In the genomic region with DNA sequence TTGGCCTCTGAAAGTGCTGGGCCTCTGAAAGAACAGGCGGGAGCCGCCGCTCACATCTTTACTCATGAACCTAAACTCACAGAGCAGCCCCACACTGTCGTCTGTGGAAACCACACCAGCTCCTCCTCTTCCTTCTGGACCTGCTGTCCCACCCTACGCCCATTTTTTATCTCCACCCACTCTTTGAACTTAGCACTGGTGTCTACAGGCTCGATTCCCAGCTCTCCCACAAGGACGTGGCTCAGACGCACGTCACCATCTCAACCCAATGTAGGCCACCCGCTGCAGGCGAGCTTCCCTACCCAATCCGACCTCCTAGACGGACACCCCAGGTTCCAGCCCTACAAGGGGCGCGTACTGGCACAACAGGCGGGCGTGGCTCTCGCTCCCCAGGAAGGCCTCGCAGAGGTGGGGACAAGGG, we compare ENCODE assay signal across 14 cellular contexts.
A peak's percentile ranks its signal among the peaks of the same experiment; 100 is the strongest.
DNase-seq lines count a peak whose midpoint lies in the region; ATAC-seq and TF ChIP-seq lines count a peak whose summit lies in the region.
"Had no signal": no experiment of that assay in that cellular context is flagged by ENCODE, and none has a peak within 500 bp of the region (broad histone marks: within the 10 kb centered on the region; RNA-seq: fewer than 3 reads in every experiment).

No MANE protein-coding gene starts in this region.

- H3K4me3 ChIP-seq in cardiac muscle cell (no peak overlapping the region), esophagus squamous epithelium (peak overlapping the region in 1 of 4 donors; percentile 23), neuronal stem cell (ENCODE audit: low read length in 2 of 2) (no peak overlapping the region), vagina (peak overlapping the region; percentile 2 to 29)
- H3K4me3 ChIP-seq: PC-9 had no signal

- H3K9me3 ChIP-seq in cardiac muscle cell (ENCODE audit: low read depth) (no peaks in the 10 kb centered on the region), esophagus squamous epithelium (no peaks in the 10 kb centered on the region), neuronal stem cell (replicated peaks in 1 of 2; ENCODE audit: control insufficient read depth in 2 of 2, insufficient read depth in 1 of 2, low read depth in 1 of 2, low read length in 2 of 2) (peaks cover 11 to 35% of the 10 kb centered on the region in 2 donors), vagina (no peaks in the 10 kb centered on the region)

- H2AFZ ChIP-seq in neuronal stem cell (ENCODE audit: low read length): no peak overlapping the region
- H2AFZ ChIP-seq: PC-9 had no signal

- DNase-seq in cardiac muscle cell (ENCODE audit: low read depth in 1 of 2, low spot score in 1 of 2): no peak
- no peak for DNase-seq in Right ventricle myocardium superior
- no peak for DNase-seq in esophagus squamous epithelium (lab: John Stamatoyannopoulos, UW)
- no peak for DNase-seq in neuronal stem cell (ENCODE audit: low spot score)
- no peak for DNase-seq in vagina (ENCODE audit: extremely low spot score in 2 of 2)
- DNase-seq in foreskin keratinocyte: no peak
- DNase-seq: 8988T; activated CD4-positive, alpha-beta memory T cell treated with anti-CD3 and anti-CD28 coated beads for 36 hours; activated gamma-delta T cell; PC-9; retina; substantia nigra had no signal

- H3K27ac ChIP-seq in cardiac muscle cell: peak overlapping the region; percentile 97
- H3K27ac ChIP-seq in esophagus squamous epithelium: peak overlapping the region; percentile 31 to 80 (median 76)
- H3K27ac ChIP-seq in neuronal stem cell (replicated peaks; ENCODE audit: low read length): no peak overlapping the region
- peak overlapping the region; percentile 83 for H3K27ac ChIP-seq in vagina
- no peak overlapping the region for H3K27ac ChIP-seq in foreskin keratinocyte
- H3K27ac ChIP-seq: PC-9 had no signal

- H2BK15ac ChIP-seq in neuronal stem cell (ENCODE audit: low read length): peak overlapping the region; percentile 95

- H3K27me3 ChIP-seq in cardiac muscle cell (no peaks in the 10 kb centered on the region), esophagus squamous epithelium (no peaks in the 10 kb centered on the region), neuronal stem cell (ENCODE audit: control insufficient read depth in 3 of 3, insufficient read depth in 3 of 3, low read depth in 1 of 3, low read length in 3 of 3) (no peaks in the 10 kb centered on the region), vagina (no peaks in the 10 kb centered on the region), foreskin keratinocyte (no peaks in the 10 kb centered on the region)

- H3K79me1 ChIP-seq in neuronal stem cell (ENCODE audit: low read depth, low read length): peaks cover 15% of the 10 kb centered on the region

- H3K23ac ChIP-seq in neuronal stem cell (ENCODE audit: low read depth, low read length, poor library complexity): peak overlapping the region; percentile 43

- no peak overlapping the region for H3K14ac ChIP-seq in neuronal stem cell (ENCODE audit: low read length)

- no peak overlapping the region for H3K4ac ChIP-seq in neuronal stem cell (ENCODE audit: low read length)

- no peaks in the 10 kb centered on the region for H3K36me3 ChIP-seq in cardiac muscle cell
- H3K36me3 ChIP-seq in esophagus squamous epithelium: peaks cover 0 to under 1% (median 0%) of the 10 kb centered on the region in 3 donors
- peaks cover 5 to 54% of the 10 kb centered on the region in 2 donors for H3K36me3 ChIP-seq in neuronal stem cell (replicated peaks in 1 of 2; ENCODE audit: control insufficient read depth in 2 of 2, insufficient read depth in 2 of 2, low read length in 2 of 2)
- H3K36me3 ChIP-seq in vagina: no peaks in the 10 kb centered on the region

- no peak overlapping the region for H2BK120ac ChIP-seq in neuronal stem cell (ENCODE audit: low read depth, low read length)

- no peak overlapping the region for H4K91ac ChIP-seq in neuronal stem cell (ENCODE audit: low read depth, low read length, poor library complexity)

- peak overlapping the region; percentile 30 for H3K9ac ChIP-seq in neuronal stem cell (ENCODE audit: low read depth, low read length, poor library complexity)

- H3K4me2 ChIP-seq in neuronal stem cell (ENCODE audit: insufficient read depth, low read length, poor library complexity, severe bottlenecking): no peak overlapping the region
- H3K4me2 ChIP-seq: PC-9 had no signal

- H2BK12ac ChIP-seq in neuronal stem cell (ENCODE audit: low read length): peak overlapping the region; percentile 82

- peaks cover 23% of the 10 kb centered on the region for H3K4me1 ChIP-seq in cardiac muscle cell (ENCODE audit: low read depth)
- H3K4me1 ChIP-seq in esophagus squamous epithelium: peaks cover 0 to 74% (median 16%) of the 10 kb centered on the region in 3 donors
- H3K4me1 ChIP-seq in neuronal stem cell (ENCODE audit: control insufficient read depth in 2 of 2, insufficient read depth in 1 of 2, low read depth in 1 of 2, low read length in 2 of 2): peaks cover 13 to 14% of the 10 kb centered on the region in 2 donors
- peaks cover 70% of the 10 kb centered on the region for H3K4me1 ChIP-seq in vagina
- H3K4me1 ChIP-seq in foreskin keratinocyte: peaks cover 13% of the 10 kb centered on the region

- no peak for ATAC-seq in Right ventricle myocardium superior (ENCODE audit: poor library complexity)
- ATAC-seq in HG03280 (IDR thresholded peaks at IDR 0.05; ENCODE audit: unreplicated experiment): no peak
- no peak for ATAC-seq in foreskin keratinocyte
- ATAC-seq in GM21786 (IDR thresholded peaks at IDR 0.05; ENCODE audit: unreplicated experiment): no peak

- H4K8ac ChIP-seq in neuronal stem cell (ENCODE audit: low read depth, low read length): no peak overlapping the region

- WGBS in esophagus squamous epithelium, 2 donors: 75 to 77% methylated on average over 5 to 12 of the region's 19 CpGs
- WGBS in neuronal stem cell (ENCODE audit: extremely low coverage in 2 of 2, insufficient read length in 2 of 2, insufficient replicate concordance in 1 of 2), 2 donors: no CpG with 5 or more reads among the region's 19 CpGs

- H2BK5ac ChIP-seq in neuronal stem cell (ENCODE audit: low read length): no peak overlapping the region

- no peak for TF ChIP-seq CTCF in cardiac muscle cell (IDR thresholded peaks at IDR 0.05; ENCODE audit: low read depth, low read length)
- TF ChIP-seq CTCF in esophagus squamous epithelium (IDR thresholded peaks at IDR 0.05): no peak
- TF ChIP-seq CTCF in vagina (IDR thresholded peaks at IDR 0.05): no peak
- TF ChIP-seq CTCF in foreskin keratinocyte (conservative IDR thresholded peaks at IDR 0.05): no peak

- intact Hi-C loops in Right ventricle myocardium superior (cut with DNase I): no loop called here
- intact Hi-C loops in esophagus squamous epithelium (cut with DNase I): no loop called here
- intact Hi-C loops in vagina (cut with DNase I): no loop called here

- peak overlapping the region; percentile 83 for H2AK5ac ChIP-seq in neuronal stem cell (ENCODE audit: low read depth, low read length)

- TF ChIP-seq POLR2A in esophagus squamous epithelium (IDR thresholded peaks at IDR 0.05) (no peak), vagina (IDR thresholded peaks at IDR 0.05) (no peak)

- peak overlapping the region; percentile 78 for H3K18ac ChIP-seq in neuronal stem cell (ENCODE audit: low read length)

Comparison
In these comparisons a context has a peak if more than half of its experiments do, and no peak if none do; other contexts are left out.
1. H3K27ac ChIP-seq: peak in cardiac muscle cell (single experiment), esophagus squamous epithelium (4 of 4) and vagina (single experiment); none in neuronal stem cell (single experiment) and foreskin keratinocyte (single experiment).
2. H3K4me3 ChIP-seq: peak in vagina (2 of 2); none in cardiac muscle cell (single experiment) and neuronal stem cell (0 of 2).